In genomic region chr3:21024563-21024962, GRCh38 we compare ENCODE assay signal across 26 cellular contexts.
"Had no signal": no experiment of that assay in that cellular context is flagged by ENCODE, and none has a peak within 500 bp of the region (broad histone marks: within the 10 kb centered on the region; RNA-seq: fewer than 3 reads in every experiment).

No MANE protein-coding gene starts in this region.

- H3K4me3 ChIP-seq: psoas muscle, right lobe of liver, sigmoid colon, stomach, suprapubic skin, testis, tibial artery, transverse colon, upper lobe of right lung, uterus had no signal

- H3K79me2 ChIP-seq: parathyroid adenoma had no signal

- H3K4me1 ChIP-seq: parathyroid adenoma, psoas muscle, right lobe of liver, sigmoid colon, stomach, suprapubic skin, testis, tibial artery, transverse colon, upper lobe of right lung, uterus had no signal

- DNase-seq: naive thymus-derived CD8-positive, alpha-beta T cell; nephron progenitor cell; nucleus accumbens; posterior cingulate gyrus; psoas muscle; right cardiac atrium; right lobe of liver; sigmoid colon; small intestine; stimulated activated CD4-positive, alpha-beta T cell treated with anti-CD3 and anti-CD28 coated beads, Interleukin-15, amount 100 ng/mL, for 24 hours; stimulated activated CD4-positive, alpha-beta T cell treated with anti-CD3 and anti-CD28 coated beads, Interleukin-2, amount 100 ng/mL, for 24 hours; stimulated activated CD4-positive, alpha-beta T cell treated with anti-CD3 and anti-CD28 coated beads, Interleukin-2, amount 100 ng/mL, for 48 hours; stimulated activated CD4-positive, alpha-beta T cell treated with anti-CD3 and anti-CD28 coated beads, Interleukin-4, amount 100 ng/mL, for 24 hours; stimulated activated naive B cell treated with anti-CD40 and anti-IgM and Interleukin-4, amounts not matched to agents 10 μg/mL and 1 μg/mL and 100 μg/mL, for 72 hours; stimulated activated naive CD4-positive, alpha-beta T cell treated with Interleukin-2 at 50 U/mL for 16 hours; stomach; testis; tibial artery; transverse colon; upper lobe of right lung; uterus had no signal

- H3K9ac ChIP-seq: parathyroid adenoma had no signal

- H3K27ac ChIP-seq: neutrophil, parathyroid adenoma, psoas muscle, right lobe of liver, sigmoid colon, stomach, suprapubic skin, testis, tibial artery, transverse colon, upper lobe of right lung, uterus had no signal

- H3K9me3 ChIP-seq: neutrophil, psoas muscle, right lobe of liver, sigmoid colon, stomach, suprapubic skin, testis, tibial artery, transverse colon, upper lobe of right lung, uterus had no signal

- H3K36me3 ChIP-seq: neutrophil, right lobe of liver, sigmoid colon, stomach, suprapubic skin, tibial artery, transverse colon, upper lobe of right lung, uterus had no signal

- ATAC-seq: naive thymus-derived CD8-positive, alpha-beta T cell; natural killer cell treated with Interleukin-12 subunit alpha and Interleukin-12 subunit beta and Interleukin-15 and Interleukin-18, amount 100 ng/mL, for 72 hours; psoas muscle; right cardiac atrium; right lobe of liver; stimulated activated effector memory CD8-positive, alpha-beta T cell treated with anti-CD3 and anti-CD28 coated beads, Interleukin-12 subunit alpha, Interleukin-12 subunit beta, amount 100 ng/mL, for 72 hours; stimulated activated naive B cell treated with anti-CD40 and anti-IgM and Interleukin-4, amounts not matched to agents 10 μg/mL and 1 μg/mL and 100 μg/mL, for 72 hours; upper lobe of right lung had no signal

- H2AFZ ChIP-seq: parathyroid adenoma had no signal

- H3K27me3 ChIP-seq: neutrophil, right lobe of liver, sigmoid colon, stomach, suprapubic skin, testis, tibial artery, transverse colon, upper lobe of right lung, uterus had no signal
